ENCODE assay signal across 8 cellular contexts in the genomic region with DNA sequence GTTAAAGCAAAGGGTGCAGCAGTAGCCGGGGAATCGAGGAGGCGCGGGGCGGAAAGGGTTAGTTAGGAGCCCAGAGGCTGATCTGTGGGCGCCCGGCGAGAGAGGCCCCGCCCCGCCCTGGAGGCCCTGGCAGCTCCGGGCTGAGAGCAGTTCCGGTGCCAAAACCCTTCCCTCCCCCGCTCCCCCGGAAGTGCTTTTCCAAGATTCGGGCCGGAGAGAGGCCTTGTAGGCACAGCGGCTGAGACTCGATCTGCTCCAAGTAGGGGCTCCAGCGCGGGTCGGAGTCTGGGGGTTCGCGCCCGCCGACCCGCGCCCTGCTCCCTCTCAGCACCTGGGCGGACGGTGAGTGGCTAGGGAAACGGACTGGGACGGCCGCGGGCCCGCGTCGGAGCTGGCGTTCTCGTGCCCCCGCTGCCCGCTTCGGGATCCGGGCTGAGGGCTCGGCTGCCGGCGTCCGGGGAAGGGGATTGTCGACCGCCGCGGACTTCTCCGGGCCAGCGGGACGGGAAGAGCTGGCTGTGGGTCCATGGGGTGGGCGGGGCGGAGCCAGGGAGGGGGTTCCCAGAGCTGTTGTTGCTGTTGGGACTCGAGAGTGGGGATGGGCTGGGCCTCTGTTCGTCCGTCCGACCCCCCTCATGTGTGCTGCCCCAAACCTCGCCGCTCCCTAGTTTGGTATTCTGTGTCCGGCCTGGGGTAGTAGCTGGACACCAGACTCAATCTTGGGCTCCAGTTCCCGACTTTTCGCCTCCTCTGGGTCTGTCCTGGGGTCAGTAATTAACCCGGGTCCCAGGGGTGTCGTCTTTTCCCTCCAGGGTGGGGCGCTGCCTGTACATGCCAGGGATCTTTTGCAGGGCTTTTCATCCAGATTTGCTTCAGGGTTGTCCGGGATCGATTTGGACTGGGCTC. TPM values are rescaled to one million over a fixed set of nuclear protein-coding genes. Genes with fewer than 3 reads are reported as not detected.
A peak's percentile ranks its signal among the peaks of the same experiment; 100 is the strongest.
DNase-seq lines count a peak whose midpoint lies in the region; ATAC-seq and TF ChIP-seq lines count a peak whose summit lies in the region.

A gene with protein sequence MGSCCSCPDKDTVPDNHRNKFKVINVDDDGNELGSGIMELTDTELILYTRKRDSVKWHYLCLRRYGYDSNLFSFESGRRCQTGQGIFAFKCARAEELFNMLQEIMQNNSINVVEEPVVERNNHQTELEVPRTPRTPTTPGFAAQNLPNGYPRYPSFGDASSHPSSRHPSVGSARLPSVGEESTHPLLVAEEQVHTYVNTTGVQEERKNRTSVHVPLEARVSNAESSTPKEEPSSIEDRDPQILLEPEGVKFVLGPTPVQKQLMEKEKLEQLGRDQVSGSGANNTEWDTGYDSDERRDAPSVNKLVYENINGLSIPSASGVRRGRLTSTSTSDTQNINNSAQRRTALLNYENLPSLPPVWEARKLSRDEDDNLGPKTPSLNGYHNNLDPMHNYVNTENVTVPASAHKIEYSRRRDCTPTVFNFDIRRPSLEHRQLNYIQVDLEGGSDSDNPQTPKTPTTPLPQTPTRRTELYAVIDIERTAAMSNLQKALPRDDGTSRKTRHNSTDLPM (plus strand): TSS at position 200 of the 906 bp plus-strand sequence. CDS start 98,643 bp downstream, outside the sequence.

- H3K4me3 ChIP-seq in GM12875 (ENCODE audit: low read depth, low read length) (peak within 1 kb of the TSS; percentile 96), adrenal gland (peak within 1 kb of the TSS; percentile 67 to 96 (median 89))

- H3K36me3 ChIP-seq in adrenal gland (replicated peaks in 1 of 2) = no peaks in the 10 kb centered on the region

- peak; percentile 26; the same call in 1 of the 2 replicates for TF ChIP-seq CTCF in GM12875 (IDR thresholded peaks at IDR 0.05; ENCODE audit: borderline replicate concordance, insufficient read depth, low read depth, low read length)
- TF ChIP-seq CTCF in adrenal gland (IDR thresholded peaks at IDR 0.05) = peak in 5 of 6 experiments; percentile 34 to 54 (median 44)
- TF ChIP-seq CTCF in progenitor cell of endocrine pancreas (IDR thresholded peaks at IDR 0.05; ENCODE audit: unreplicated experiment) = peak; percentile 28

- H3K4me1 Mint-ChIP-seq in T-cell (peaks cover 50 to 60% (median 52%) of the 10 kb centered on the region in 3 donors), progenitor cell of endocrine pancreas (ENCODE audit: low read depth) (peaks cover 40% of the 10 kb centered on the region)

- H3K27me3 Mint-ChIP-seq in T-cell = no peaks in the 10 kb centered on the region
- H3K27me3 Mint-ChIP-seq in progenitor cell of endocrine pancreas = no peaks in the 10 kb centered on the region

- H3K36me3 Mint-ChIP-seq in T-cell (no peaks in the 10 kb centered on the region), progenitor cell of endocrine pancreas (ENCODE audit: insufficient read depth) (no peaks in the 10 kb centered on the region)

- POLR2A ChIA-PET in T-cell (lab: Charles Lee) = interaction anchor here (0.6 kb wide), 2 partner anchors 11 to 21 kb away, joined by 7 to 11 read pairs; no protein-coding TSS in a partner anchor

- H3K9me3 Mint-ChIP-seq in T-cell = no peaks in the 10 kb centered on the region
- H3K9me3 Mint-ChIP-seq in progenitor cell of endocrine pancreas (ENCODE audit: low read depth) = no peaks in the 10 kb centered on the region

- CTCF ChIA-PET in T-cell (lab: Charles Lee) = interaction anchor here in 1 of 2 donors (0.6 to 1.0 kb wide), 2 partner anchors 19 to 100 kb away, joined by 3 to 4 read pairs; no protein-coding TSS in a partner anchor

- no peaks in the 10 kb centered on the region for H3K9me3 ChIP-seq in adrenal gland (replicated peaks in 1 of 3)

- DNase-seq in NCI-H1417 treated with DMSO at 0.1 percent for 48 hours (lab: John Stamatoyannopoulos, UW) (peak; percentile 37), T-cell (peak; percentile 67 to 89 (median 82)), adrenal gland (peak; percentile 90 to 95 (median 94)), left cardiac atrium (peak; percentile 93), progenitor cell of endocrine pancreas (ENCODE audit: low spot score, unreplicated experiment) (peak; percentile 81), ureter (ENCODE audit: low spot score) (peak; percentile 94)

- H3K27ac ChIP-seq in adrenal gland = peak within 1 kb of the TSS; percentile 78 to 97 (median 92)

- H3K27ac Mint-ChIP-seq in T-cell (peak within 1 kb of the TSS; percentile 93 to 98), progenitor cell of endocrine pancreas (peak within 1 kb of the TSS; percentile 100)

- no peaks in the 10 kb centered on the region for H3K27me3 ChIP-seq in adrenal gland

- ATAC-seq in HG02798 (IDR thresholded peaks at IDR 0.05; ENCODE audit: poor library complexity, unreplicated experiment) (peak; percentile 98), T-cell (replicated peaks in 1 of 4) (peak; percentile 99 to 100 (median 99)), left cardiac atrium (peak; percentile 99)

- H3K4me1 ChIP-seq in adrenal gland (replicated peaks in 1 of 2) = peaks cover 30 to 49% of the 10 kb centered on the region in 2 donors

- 0 to 1% (median 0%) methylated on average over 11 to 69 of the region's 69 CpGs for WGBS in adrenal gland, 4 donors

- intact Hi-C loops in adrenal gland (cut with DNase I) = loop anchor here in 1 of 2 donors (5.0 kb wide), 1 partner anchor 62 kb away; no protein-coding TSS in a partner anchor
- intact Hi-C loops in left cardiac atrium (cut with DNase I) = loop anchor here in 1 of 2 donors (2.0 to 5.0 kb wide), 2 partner anchors 38 to 100 kb away; no protein-coding TSS in a partner anchor

- H3K4me3 Mint-ChIP-seq in T-cell (peak within 1 kb of the TSS; percentile 96 to 99 (median 99)), progenitor cell of endocrine pancreas (ENCODE audit: low read depth) (peak within 1 kb of the TSS; percentile 98)

- TF ChIP-seq POLR2A in adrenal gland (IDR thresholded peaks at IDR 0.05) = peak; percentile 76 to 84

RNA-seq across cellular contexts. Expression of the gene that starts here (rescaled TPM):
- total RNA-seq in T-cell (10 to 100 TPM; 22.0 to 30.2 (median 26.2) TPM), adrenal gland (10 to 100 TPM; 36.2 to 86.1 (median 47.0) TPM), left cardiac atrium (10 to 100 TPM; 21.3 to 30.7 TPM), progenitor cell of endocrine pancreas (42.3 and 42.6 TPM in 2 replicates), ureter (38.2 TPM)
- polyA plus RNA-seq in adrenal gland = 10 to 100 TPM in 1 of 3 donors, 1 to 10 TPM in 2; 4.8 to 25.2 (median 7.3) TPM

Comparison
In these comparisons a context has a peak if more than half of its experiments do, and no peak if none do; other contexts are left out.
1. Peak in every context shown above with its lines: DNase-seq, ATAC-seq, H3K4me3 ChIP-seq and H3K27ac ChIP-seq.
2. DNase-seq: peak in every context shown above with its lines; median percentile 94 in adrenal gland; 94 in ureter; 93 in left cardiac atrium; 82 in T-cell; 81 in progenitor cell of endocrine pancreas; 37 in NCI-H1417 treated with DMSO at 0.1 percent for 48 hours.